20 cellular contexts compared by ENCODE assay signal in genomic region chr12:98465950-98466349, GRCh38. TPM values are rescaled to one million over a fixed set of nuclear protein-coding genes. Genes with fewer than 3 reads are reported as not detected.
A peak's percentile ranks its signal among the peaks of the same experiment; 100 is the strongest.
DNase-seq lines count a peak whose midpoint lies in the region; ATAC-seq, FAIRE-seq and TF ChIP-seq lines count a peak whose summit lies in the region.
"Had no signal": no experiment of that assay in that cellular context is flagged by ENCODE, and none has a peak within 500 bp of the region (broad histone marks: within the 10 kb centered on the region; RNA-seq: fewer than 3 reads in every experiment).

No MANE protein-coding gene starts in this region.

- H3K27me3 ChIP-seq in astrocyte (ENCODE audit: insufficient read depth, low read length): peaks cover 2% of the 10 kb centered on the region
- H3K27me3 ChIP-seq in thoracic aorta (replicated peaks; ENCODE audit: insufficient read depth): no peaks in the 10 kb centered on the region

- no peak overlapping the region for H3K9ac ChIP-seq in astrocyte (ENCODE audit: low read length)

- no peak overlapping the region for H2AFZ ChIP-seq in astrocyte (ENCODE audit: low read depth, low read length)

- H4K20me1 ChIP-seq in astrocyte (ENCODE audit: insufficient read depth, low read length): no peaks in the 10 kb centered on the region

- intact Hi-C loops in sciatic nerve (cut with DNase I): no loop called here

- peaks cover 2% of the 10 kb centered on the region for H3K27me3 Mint-ChIP-seq in activated CD8-positive, alpha-beta memory T cell treated with anti-CD3 and anti-CD28 coated beads, Interleukin-2, amount 10 ng/mL, durations not matched to agents 7 days and 5 days
- no peaks in the 10 kb centered on the region for H3K27me3 Mint-ChIP-seq in astrocyte (ENCODE audit: low read depth, unreplicated experiment)

- no peaks in the 10 kb centered on the region for H3K9me3 Mint-ChIP-seq in activated CD8-positive, alpha-beta memory T cell treated with anti-CD3 and anti-CD28 coated beads, Interleukin-2, amount 10 ng/mL, durations not matched to agents 7 days and 5 days (ENCODE audit: low read depth)
- no peaks in the 10 kb centered on the region for H3K9me3 Mint-ChIP-seq in astrocyte (ENCODE audit: unreplicated experiment)

- H3K4me2 ChIP-seq in astrocyte (ENCODE audit: low read length): no peak overlapping the region

- H3K27ac ChIP-seq in astrocyte (ENCODE audit: low read depth, low read length) (no peak overlapping the region), thoracic aorta (no peak overlapping the region)
- H3K27ac ChIP-seq: SK-N-MC had no signal

- H3K36me3 ChIP-seq in astrocyte (ENCODE audit: insufficient read depth, low read length) (no peaks in the 10 kb centered on the region), thoracic aorta (no peaks in the 10 kb centered on the region)

- H3K4me3 ChIP-seq in astrocyte (ENCODE audit: insufficient read depth, low read depth, low read length): no peak overlapping the region
- H3K4me3 ChIP-seq in fibroblast of pulmonary artery (replicated peaks; ENCODE audit: low read depth, low read length): no peak overlapping the region
- no peak overlapping the region for H3K4me3 ChIP-seq in thoracic aorta
- H3K4me3 ChIP-seq: SK-N-MC had no signal

- peak; percentile 28 for DNase-seq in activated CD8-positive, alpha-beta memory T cell treated with anti-CD3 and anti-CD28 coated beads, Interleukin-2, amount 50 U/mL, for 48 hours
- DNase-seq in activated CD8-positive, alpha-beta memory T cell treated with anti-CD3 and anti-CD28 coated beads, Interleukin-2, amount 10 ng/mL, durations not matched to agents 7 days and 5 days: no peak
- DNase-seq in astrocyte (ENCODE audit: low read depth): peak; percentile 27
- DNase-seq in fibroblast of pulmonary artery (ENCODE audit: low read depth): peak; percentile 41
- no peak for DNase-seq in thoracic aorta (ENCODE audit: low spot score)
- no peak for DNase-seq in sciatic nerve (ENCODE audit: low spot score)
- no peak for DNase-seq in mesenteric fat pad (ENCODE audit: low spot score)
- no peak for DNase-seq in NCI-H82 (lab: John Stamatoyannopoulos, UW)
- DNase-seq: C1 segment of cervical spinal cord, GDM1, GOT3, Kasumi-1, MM.1S, NCI-H1105, NCI-H2081, NCI-H446 treated with DMSO at 0.1 percent for 48 hours, NCI-H69, Right ventricle myocardium superior had no signal

- ATAC-seq in activated CD8-positive, alpha-beta memory T cell treated with anti-CD3 and anti-CD28 coated beads, Interleukin-2, amount 10 ng/mL, durations not matched to agents 7 days and 5 days: no peak
- peak; percentile 5 for ATAC-seq in thoracic aorta (ENCODE audit: insufficient number of reproducible peaks, low FRiP score, low read depth)
- no peak for ATAC-seq in sciatic nerve

- no peak for FAIRE-seq in astrocyte (lab: Jason Lieb, UNC)
- FAIRE-seq: RCC 7860 had no signal

- H3K79me2 ChIP-seq in astrocyte (ENCODE audit: insufficient read depth, low read length): no peaks in the 10 kb centered on the region

- peaks cover 36% of the 10 kb centered on the region for H3K4me1 Mint-ChIP-seq in activated CD8-positive, alpha-beta memory T cell treated with anti-CD3 and anti-CD28 coated beads, Interleukin-2, amount 10 ng/mL, durations not matched to agents 7 days and 5 days
- H3K4me1 Mint-ChIP-seq in astrocyte (ENCODE audit: low read depth, unreplicated experiment): peaks cover 8% of the 10 kb centered on the region

- H3K4me1 ChIP-seq in astrocyte (ENCODE audit: insufficient read depth, low read length) (no peaks in the 10 kb centered on the region), thoracic aorta (ENCODE audit: control insufficient read depth in 1 of 2, low read depth in 2 of 2) (peaks cover 0 to 6% of the 10 kb centered on the region in 2 donors)

- H3K9me3 ChIP-seq in astrocyte (ENCODE audit: insufficient read depth, low read depth, low read length) (no peaks in the 10 kb centered on the region), thoracic aorta (no peaks in the 10 kb centered on the region)

- H3K4me3 Mint-ChIP-seq in activated CD8-positive, alpha-beta memory T cell treated with anti-CD3 and anti-CD28 coated beads, Interleukin-2, amount 10 ng/mL, durations not matched to agents 7 days and 5 days: no peak overlapping the region
- H3K4me3 Mint-ChIP-seq in astrocyte (ENCODE audit: unreplicated experiment): no peak overlapping the region

- H3K27ac Mint-ChIP-seq in activated CD8-positive, alpha-beta memory T cell treated with anti-CD3 and anti-CD28 coated beads, Interleukin-2, amount 10 ng/mL, durations not matched to agents 7 days and 5 days: no peak overlapping the region
- H3K27ac Mint-ChIP-seq in astrocyte (ENCODE audit: unreplicated experiment): no peak overlapping the region

- no peaks in the 10 kb centered on the region for H3K36me3 Mint-ChIP-seq in activated CD8-positive, alpha-beta memory T cell treated with anti-CD3 and anti-CD28 coated beads, Interleukin-2, amount 10 ng/mL, durations not matched to agents 7 days and 5 days
- no peaks in the 10 kb centered on the region for H3K36me3 Mint-ChIP-seq in astrocyte (ENCODE audit: low read depth, unreplicated experiment)

- CTCF ChIA-PET in activated CD8-positive, alpha-beta memory T cell treated with anti-CD3 and anti-CD28 coated beads, Interleukin-2, amount 10 ng/mL, durations not matched to agents 7 days and 5 days (lab: Charles Lee): no interaction called here

- TF ChIP-seq CTCF in astrocyte (IDR thresholded peaks at IDR 0.05; ENCODE audit: insufficient read depth, low read depth, low read length) (no peak), fibroblast of pulmonary artery (IDR thresholded peaks at IDR 0.05; ENCODE audit: low read length, missing control alignments) (no peak), thoracic aorta (IDR thresholded peaks at IDR 0.05) (no peak)

RNA-seq across cellular contexts. Expression of gene TMPO, which starts 49.4 kb away (rescaled TPM):
- total RNA-seq in activated CD8-positive, alpha-beta memory T cell treated with anti-CD3 and anti-CD28 coated beads, Interleukin-2, amount 10 ng/mL, durations not matched to agents 7 days and 5 days: 100 to 1,000 TPM; 366 to 399 TPM
- total RNA-seq in astrocyte: 29.7 and 39.2 TPM in 2 replicates
- 10 to 100 TPM; 41.7 to 52.6 TPM for total RNA-seq in thoracic aorta
- total RNA-seq in sciatic nerve: 54.5 TPM
- total RNA-seq in mesenteric fat pad: 21.7 TPM

Comparison
In these comparisons a context has a peak if more than half of its experiments do, and no peak if none do; other contexts are left out.
1. DNase-seq: peak in activated CD8-positive, alpha-beta memory T cell treated with anti-CD3 and anti-CD28 coated beads, Interleukin-2, amount 50 U/mL, for 48 hours (single experiment), astrocyte (single experiment) and fibroblast of pulmonary artery (single experiment); none in activated CD8-positive, alpha-beta memory T cell treated with anti-CD3 and anti-CD28 coated beads, Interleukin-2, amount 10 ng/mL, durations not matched to agents 7 days and 5 days (single experiment), thoracic aorta (single experiment), sciatic nerve (single experiment), mesenteric fat pad (single experiment) and NCI-H82 (single experiment).